ENCODE assay signal across 22 cellular contexts in the genomic region with DNA sequence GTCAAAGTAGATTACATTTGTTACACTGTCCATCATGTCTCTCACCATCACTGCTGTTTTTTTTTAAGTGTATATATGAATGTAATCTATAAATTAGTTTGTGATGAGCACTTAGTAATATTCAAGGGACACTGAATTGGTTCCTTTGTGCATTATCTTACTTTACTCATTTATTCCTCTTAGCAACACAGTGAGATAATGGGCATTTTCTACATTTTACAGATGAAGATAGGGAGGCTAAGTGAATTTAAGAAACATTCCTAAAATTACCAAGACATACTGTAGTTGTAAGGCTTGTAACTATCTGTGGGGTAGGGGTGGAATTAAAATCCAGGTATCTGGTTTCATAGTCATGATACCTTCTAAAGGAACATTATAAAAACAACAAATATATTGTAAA.
"Had no signal": no experiment of that assay in that cellular context is flagged by ENCODE, and none has a peak within 500 bp of the region (broad histone marks: within the 10 kb centered on the region; RNA-seq: fewer than 3 reads in every experiment).

No MANE protein-coding gene starts in this region.

- H3K27me3 ChIP-seq: MG63 had no signal

- FAIRE-seq: HepG2, RCC 7860 had no signal

- H3K4me3 ChIP-seq: MG63 had no signal

- H3K9me3 ChIP-seq: MG63 had no signal

- ATAC-seq: HepG2 had no signal

- DNase-seq: IMR-90, Karpas-422, KG1, MG63, NCI-H1092, NCI-H1105 treated with DMSO at 0.1 percent for 48 hours, NCI-H1417 treated with DMSO at 0.1 percent for 48 hours, NCI-H146, NCI-H1694 treated with DMSO at 0.1 percent for 48 hours, NCI-H2029, NCI-H2081 treated with DMSO at 0.1 percent for 48 hours, NCI-H226, NCI-H446, NCI-H510A, NCI-H524 treated with DMSO at 0.1 percent for 48 hours, NCI-H69, NCI-H774, Right ventricle myocardium superior, RPMI8226, SIG-M5 had no signal
